In the genomic region with DNA sequence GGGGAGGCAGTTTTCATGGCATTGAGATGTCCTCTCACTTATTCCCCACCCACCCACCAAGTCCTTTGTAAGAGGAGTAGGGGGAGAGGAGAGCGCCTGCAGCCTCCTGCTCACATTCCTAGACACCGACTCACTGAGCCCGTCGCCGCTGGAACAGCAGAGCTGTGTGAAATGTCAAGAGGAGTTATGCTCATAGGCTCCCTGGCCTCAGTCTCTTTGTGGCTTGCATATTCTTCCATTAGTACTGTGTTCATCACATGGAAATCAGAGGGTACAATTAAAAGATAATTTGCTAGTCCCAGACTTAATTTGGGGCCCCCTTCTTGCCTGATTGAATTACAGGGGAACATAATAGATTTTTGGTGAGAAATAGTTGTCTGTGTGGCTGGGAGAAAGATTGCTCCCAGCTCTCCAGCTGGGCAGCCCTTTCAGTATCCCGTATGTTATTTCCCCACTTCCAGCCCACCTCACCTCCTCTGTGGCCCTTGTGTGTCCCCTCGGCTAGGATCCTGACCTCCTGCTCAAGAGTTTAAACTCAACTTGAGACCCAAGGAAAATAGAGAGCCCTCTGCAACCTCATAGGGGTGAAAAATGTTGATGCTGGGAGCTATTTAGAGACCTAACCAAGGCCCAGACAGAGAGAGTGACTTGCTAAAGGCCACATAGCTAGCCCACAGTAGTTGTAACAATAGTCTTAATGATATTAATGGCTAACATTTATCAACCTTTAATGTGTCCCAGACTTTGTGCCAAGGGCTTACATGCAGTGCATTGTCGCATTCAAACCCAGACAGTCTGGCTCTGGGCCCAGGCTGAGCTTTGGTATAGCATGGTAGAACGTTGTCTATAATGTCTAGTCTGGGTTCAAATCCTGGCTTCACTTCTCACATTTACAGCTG, we compare ENCODE assay signal across 10 cellular contexts. TPM values are rescaled to one million over a fixed set of nuclear protein-coding genes. Genes with fewer than 3 reads are reported as not detected.
DNase-seq lines count a peak whose midpoint lies in the region; ATAC-seq and TF ChIP-seq lines count a peak whose summit lies in the region.
"Had no signal": no experiment of that assay in that cellular context is flagged by ENCODE, and none has a peak within 500 bp of the region (broad histone marks: within the 10 kb centered on the region; RNA-seq: fewer than 3 reads in every experiment).

No MANE protein-coding gene starts in this region.

- H3K27me3 Mint-ChIP-seq in chondrocyte (ENCODE audit: low read depth): no peaks in the 10 kb centered on the region

- no peak for ATAC-seq in GM19463 (IDR thresholded peaks at IDR 0.05; ENCODE audit: unreplicated experiment)
- no peak for ATAC-seq in HG03521 (IDR thresholded peaks at IDR 0.05; ENCODE audit: unreplicated experiment)
- ATAC-seq: activated T-cell treated with anti-CD3 and anti-CD28 coated beads, Interleukin-2, amount 50 U/mL, for 72 hours had no signal

- H3K9me3 ChIP-seq in AG04450 (ENCODE audit: control insufficient read depth, insufficient read depth, low read length) (no peaks in the 10 kb centered on the region), muscle layer of duodenum (ENCODE audit: control insufficient read depth in 1 of 2, low read length in 2 of 2) (no peaks in the 10 kb centered on the region)

- H3K9me3 Mint-ChIP-seq in chondrocyte (ENCODE audit: low read depth): no peaks in the 10 kb centered on the region
- H3K9me3 Mint-ChIP-seq: activated T-cell treated with anti-CD3 and anti-CD28 coated beads, Interleukin-2, amount 50 U/mL, for 72 hours had no signal

- peak; percentile 51 for DNase-seq in AG04450 (ENCODE audit: low read depth, low spot score)
- peak; percentile 96 for DNase-seq in chondrocyte (ENCODE audit: low spot score)
- no peak for DNase-seq in DMS79 (lab: John Stamatoyannopoulos, UW)
- no peak for DNase-seq in HUDEP-2 (lab: John Stamatoyannopoulos, UW; ENCODE audit: unreplicated experiment in 76 of 76)
- DNase-seq: activated T-cell treated with anti-CD3 and anti-CD28 coated beads, Interleukin-2, amount 50 U/mL, for 72 hours; NCI-H524 treated with DMSO at 0.1 percent for 48 hours had no signal

- peaks cover 7% of the 10 kb centered on the region in 2 donors for H3K36me3 ChIP-seq in muscle layer of duodenum (ENCODE audit: control insufficient read depth in 1 of 2, insufficient read depth in 2 of 2, low read length in 2 of 2)

- POLR2A ChIA-PET in AG04450 (lab: Yijun Ruan, JAX): interaction anchor here (1.0 kb wide), 1 partner anchor 136 kb away, joined by 6 read pairs; the partner anchor contains the start of gene SELENOM

- H3K27ac ChIP-seq in AG04450 (ENCODE audit: low read depth, low read length): peak overlapping the region; percentile 66
- H3K27ac ChIP-seq in muscle layer of duodenum (ENCODE audit: low read length): peak overlapping the region; percentile 10

- peak overlapping the region; percentile 98 for H3K27ac Mint-ChIP-seq in chondrocyte (ENCODE audit: unreplicated experiment)
- H3K27ac Mint-ChIP-seq: activated T-cell treated with anti-CD3 and anti-CD28 coated beads, Interleukin-2, amount 50 U/mL, for 72 hours had no signal

- H3K4me1 Mint-ChIP-seq in chondrocyte (ENCODE audit: low read depth): peaks cover 83% of the 10 kb centered on the region

- no peaks in the 10 kb centered on the region for H3K36me3 Mint-ChIP-seq in chondrocyte (ENCODE audit: low read depth)

- peaks cover 13 to 34% of the 10 kb centered on the region in 2 donors for H3K4me1 ChIP-seq in muscle layer of duodenum (ENCODE audit: control insufficient read depth in 1 of 2, insufficient read depth in 2 of 2, low read length in 2 of 2)

- no peak for TF ChIP-seq RAD21 in Ishikawa (IDR thresholded peaks at IDR 0.05; ENCODE audit: low read depth)

- H3K4me3 Mint-ChIP-seq in chondrocyte (ENCODE audit: unreplicated experiment): no peak overlapping the region
- H3K4me3 Mint-ChIP-seq: activated T-cell treated with anti-CD3 and anti-CD28 coated beads, Interleukin-2, amount 50 U/mL, for 72 hours had no signal

- H3K4me3 ChIP-seq in AG04450 (ENCODE audit: low read depth, low read length) (no peak overlapping the region), muscle layer of duodenum (ENCODE audit: low read depth in 1 of 2, low read length in 2 of 2) (no peak overlapping the region)

- TF ChIP-seq CTCF in AG04450 (IDR thresholded peaks at IDR 0.05; ENCODE audit: low read depth, low read length) (no peak), chondrocyte (IDR thresholded peaks at IDR 0.05) (no peak)

- peak; percentile 80; the same call in 1 of the 2 replicates for TF ChIP-seq EP300 in Ishikawa (IDR thresholded peaks at IDR 0.05; ENCODE audit: borderline replicate concordance)

- no peaks in the 10 kb centered on the region for H3K27me3 ChIP-seq in AG04450 (ENCODE audit: control insufficient read depth, insufficient read depth, low read length)
- H3K27me3 ChIP-seq in muscle layer of duodenum (ENCODE audit: low read depth, low read length): no peaks in the 10 kb centered on the region

- CTCF ChIA-PET in AG04450 (lab: Charles Lee): interaction anchor here (0.9 to 2.6 kb wide), 4 partner anchors 29 to 137 kb away, joined by 3 to 17 read pairs (median 8); partner anchors contain the start of gene SELENOM

TF ChIP-seq in Ishikawa, 13 proteins besides CTCF, POLR2A, EP300 and RAD21:
- TF ChIP-seq CREB1 (IDR thresholded peaks at IDR 0.05; ENCODE audit: low read depth) (no peak), TAF1 (IDR thresholded peaks at IDR 0.05; ENCODE audit: low read depth) (no peak), YY1 (IDR thresholded peaks at IDR 0.05; ENCODE audit: low read depth) (no peak), ZBTB7A (IDR thresholded peaks at IDR 0.05; ENCODE audit: low read depth) (peak; percentile 61; the same call in 1 of the 2 replicates), NFIC (IDR thresholded peaks at IDR 0.05) (peak; percentile 70), FOXM1 (IDR thresholded peaks at IDR 0.05; ENCODE audit: borderline replicate concordance, low read depth) (no peak), EGR1 (IDR thresholded peaks at IDR 0.05) (no peak), TCF12 (IDR thresholded peaks at IDR 0.05; ENCODE audit: low read depth) (peak; percentile 30; the same call in 1 of the 2 replicates), TEAD4 (IDR thresholded peaks at IDR 0.05) (peak; percentile 81)
- TF ChIP-seq, protein P1, sequence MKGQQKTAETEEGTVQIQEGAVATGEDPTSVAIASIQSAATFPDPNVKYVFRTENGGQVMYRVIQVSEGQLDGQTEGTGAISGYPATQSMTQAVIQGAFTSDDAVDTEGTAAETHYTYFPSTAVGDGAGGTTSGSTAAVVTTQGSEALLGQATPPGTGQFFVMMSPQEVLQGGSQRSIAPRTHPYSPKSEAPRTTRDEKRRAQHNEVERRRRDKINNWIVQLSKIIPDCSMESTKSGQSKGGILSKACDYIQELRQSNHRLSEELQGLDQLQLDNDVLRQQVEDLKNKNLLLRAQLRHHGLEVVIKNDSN (IDR thresholded peaks at IDR 0.05): no peak
- TF ChIP-seq, protein P2, sequence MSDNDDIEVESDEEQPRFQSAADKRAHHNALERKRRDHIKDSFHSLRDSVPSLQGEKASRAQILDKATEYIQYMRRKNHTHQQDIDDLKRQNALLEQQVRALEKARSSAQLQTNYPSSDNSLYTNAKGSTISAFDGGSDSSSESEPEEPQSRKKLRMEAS (IDR thresholded peaks at IDR 0.05): peak; percentile 29; the same call in 1 of the 2 replicates

RNA-seq across cellular contexts. Expression of gene LIMK2, which starts 32.2 kb away (rescaled TPM):
- 5.0 and 9.0 TPM in 2 replicates for polyA plus RNA-seq in AG04450 (2011; rRNA removed)
- polyA minus RNA-seq in AG04450 (2011; rRNA and poly(A)+ RNA removed): 7.5 and 7.6 TPM in 2 replicates
- total RNA-seq in chondrocyte: 54.4 to 91.0 TPM (median 58.6 TPM) in 3 replicates

RNA-seq across cellular contexts. Expression of gene PIK3IP1, which starts 48.0 kb away (rescaled TPM):
- polyA plus RNA-seq in AG04450 (2011; rRNA removed): 23.3 and 23.8 TPM in 2 replicates
- polyA minus RNA-seq in AG04450 (2011; rRNA and poly(A)+ RNA removed): 15.6 and 22.2 TPM in 2 replicates
- total RNA-seq in chondrocyte: 5.0 to 6.8 TPM (median 5.6 TPM) in 3 replicates

Comparison
In these comparisons a context has a peak if more than half of its experiments do, and no peak if none do; other contexts are left out.
1. DNase-seq: peak in AG04450 (single experiment) and chondrocyte (single experiment); none in DMS79 (single experiment) and HUDEP-2 (0 of 76).